Comparison of ENCODE assay signal across 1 cellular context in the genomic region with DNA sequence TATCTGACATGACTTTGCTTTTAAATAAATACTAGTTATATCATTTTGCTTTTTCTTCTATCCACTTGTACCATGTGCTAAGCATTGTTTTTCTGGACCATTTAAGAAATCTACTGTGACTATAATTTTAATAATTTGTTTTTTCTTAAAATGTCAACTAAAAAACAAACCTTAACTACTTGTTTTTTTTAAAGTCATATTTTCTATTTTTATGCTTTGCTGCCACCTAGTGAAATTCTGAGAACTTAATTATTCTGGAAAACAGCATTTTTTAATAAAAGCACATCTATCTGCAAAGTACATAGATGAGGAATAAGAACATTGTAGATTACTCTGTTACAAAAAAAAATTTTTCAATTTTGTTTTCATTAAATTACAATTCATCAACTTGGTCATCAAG.
TF ChIP-seq lines count a peak whose summit lies in the region.

No MANE protein-coding gene starts in this region.

TF ChIP-seq in GM23338, 12 proteins besides CTCF, POLR2A, EP300 and RAD21 (continued from another document):
- TF ChIP-seq ZNF462 (CRISPR knock-in tag; IDR thresholded peaks at IDR 0.05) (no peak), ZNF114 (CRISPR knock-in tag; IDR thresholded peaks at IDR 0.05) (no peak), EZH2phosphoT487 (IDR thresholded peaks at IDR 0.05; ENCODE audit: unreplicated experiment) (no peak), JUNB (IDR thresholded peaks at IDR 0.05; ENCODE audit: unreplicated experiment) (no peak), POLR2AphosphoS5 (IDR thresholded peaks at IDR 0.05; ENCODE audit: low read depth) (no peak)
